Comparison of ENCODE assay signal across 13 cellular contexts in the genomic region with DNA sequence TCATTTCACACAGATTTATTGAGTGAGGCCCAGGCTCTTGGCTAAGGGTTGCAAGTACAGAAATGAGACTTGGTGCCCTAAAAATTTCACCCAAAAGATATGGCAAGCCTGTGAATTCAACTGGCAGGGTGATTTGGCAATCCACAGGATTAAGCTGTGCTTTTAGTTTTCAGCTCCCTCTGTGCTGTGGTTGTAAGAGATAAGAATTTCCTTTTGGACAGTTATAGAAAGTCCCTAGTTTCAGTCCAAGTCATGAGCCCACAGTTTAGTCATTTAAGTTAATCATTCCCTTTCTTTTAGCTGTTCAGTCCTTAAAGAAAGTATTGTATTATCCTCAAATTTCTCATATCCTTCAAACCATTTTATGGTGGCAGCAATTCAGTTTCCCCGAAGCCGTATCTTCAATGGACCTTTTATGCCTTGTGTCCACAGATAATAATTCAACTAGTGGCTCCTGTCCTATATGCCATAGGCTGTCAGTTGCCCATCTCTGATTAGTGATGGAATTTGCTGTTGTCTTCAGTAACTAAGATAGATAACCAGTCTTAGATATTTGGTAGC.
A peak's percentile ranks its signal among the peaks of the same experiment; 100 is the strongest.
DNase-seq lines count a peak whose midpoint lies in the region; ATAC-seq and TF ChIP-seq lines count a peak whose summit lies in the region.
"Had no signal": no experiment of that assay in that cellular context is flagged by ENCODE, and none has a peak within 500 bp of the region (broad histone marks: within the 10 kb centered on the region; RNA-seq: fewer than 3 reads in every experiment).

No MANE protein-coding gene starts in this region.

- no peak for TF ChIP-seq CTCF in natural killer cell (IDR thresholded peaks at IDR 0.05)
- no peak for TF ChIP-seq CTCF in coronary artery (IDR thresholded peaks at IDR 0.05)
- TF ChIP-seq CTCF in neural progenitor cell (IDR thresholded peaks at IDR 0.05) = no peak

- H3K27ac ChIP-seq in coronary artery (peak overlapping the region; percentile 3 to 47), neural progenitor cell (no peak overlapping the region)
- H3K27ac ChIP-seq: gastroesophageal sphincter had no signal

- H3K27me3 Mint-ChIP-seq in natural killer cell treated with Interleukin-12 subunit alpha and Interleukin-12 subunit beta and Interleukin-15 and Interleukin-18, amount 100 ng/mL, for 72 hours = peaks cover 31 to 35% of the 10 kb centered on the region in 2 donors
- H3K27me3 Mint-ChIP-seq in natural killer cell (ENCODE audit: low read depth in 2 of 2) (peaks cover 21 to 68% of the 10 kb centered on the region in 2 donors), neural progenitor cell (ENCODE audit: insufficient read depth, low read depth) (peaks cover 2% of the 10 kb centered on the region)

- H3K4me2 ChIP-seq in neural progenitor cell = no peak overlapping the region

- peaks cover 5 to 16% of the 10 kb centered on the region in 2 donors for H3K4me1 Mint-ChIP-seq in natural killer cell treated with Interleukin-12 subunit alpha and Interleukin-12 subunit beta and Interleukin-15 and Interleukin-18, amount 100 ng/mL, for 72 hours (ENCODE audit: low read depth in 2 of 2)
- H3K4me1 Mint-ChIP-seq in natural killer cell = no peaks in the 10 kb centered on the region
- no peaks in the 10 kb centered on the region for H3K4me1 Mint-ChIP-seq in neural progenitor cell

- H3K27me3 ChIP-seq in neural progenitor cell = no peaks in the 10 kb centered on the region
- H3K27me3 ChIP-seq: gastroesophageal sphincter had no signal

- H3K9ac ChIP-seq in neural progenitor cell = no peak overlapping the region

- intact Hi-C loops in natural killer cell (cut with micrococcal nuclease) = no loop called here

- H3K4me3 Mint-ChIP-seq in natural killer cell treated with Interleukin-12 subunit alpha and Interleukin-12 subunit beta and Interleukin-15 and Interleukin-18, amount 100 ng/mL, for 72 hours = peak overlapping the region; percentile 11
- H3K4me3 Mint-ChIP-seq in natural killer cell (no peak overlapping the region), neural progenitor cell (no peak overlapping the region)
- H3K4me3 Mint-ChIP-seq: T-helper 2 cell treated with Interferon-gamma antibody and Interleukin-4, amounts not matched to agents 5 μg/mL and 100 μg/mL, for 36 hours had no signal

- H3K9me3 ChIP-seq in neural progenitor cell (ENCODE audit: low read depth) = no peaks in the 10 kb centered on the region
- H3K9me3 ChIP-seq: BE2C, gastroesophageal sphincter had no signal

- H3F3A ChIP-seq in neural progenitor cell (ENCODE audit: low read depth) = no peaks in the 10 kb centered on the region

- no peaks in the 10 kb centered on the region for H3K36me3 ChIP-seq in neural progenitor cell
- H3K36me3 ChIP-seq: BE2C, gastroesophageal sphincter had no signal

- ATAC-seq in natural killer cell treated with Interleukin-12 subunit alpha and Interleukin-12 subunit beta and Interleukin-15 and Interleukin-18, amount 100 ng/mL, for 72 hours = peak; percentile 63 to 68
- ATAC-seq in natural killer cell (no peak), HG03196 (IDR thresholded peaks at IDR 0.05; ENCODE audit: unreplicated experiment) (peak; percentile 89)
- ATAC-seq: gastroesophageal sphincter had no signal

- peaks cover 31% of the 10 kb centered on the region for H3K36me3 Mint-ChIP-seq in natural killer cell treated with Interleukin-12 subunit alpha and Interleukin-12 subunit beta and Interleukin-15 and Interleukin-18, amount 100 ng/mL, for 72 hours
- H3K36me3 Mint-ChIP-seq in natural killer cell (peaks cover 8% of the 10 kb centered on the region), neural progenitor cell (no peaks in the 10 kb centered on the region)

- no peak for DNase-seq in natural killer cell treated with Interleukin-12 subunit alpha and Interleukin-12 subunit beta and Interleukin-15 and Interleukin-18, amount 100 ng/mL, for 72 hours (ENCODE audit: low spot score)
- DNase-seq in natural killer cell (no peak), coronary artery (ENCODE audit: low spot score) (no peak), NCI-H510A treated with DMSO at 0.1 percent for 48 hours (lab: John Stamatoyannopoulos, UW) (no peak), NCI-H128 (lab: John Stamatoyannopoulos, UW; ENCODE audit: unreplicated experiment) (no peak), neural progenitor cell (ENCODE audit: low spot score) (no peak), iPS-NIHi7 (ENCODE audit: extremely low spot score) (no peak)
- DNase-seq: BE2C, NCI-H2171 had no signal

- H3K4me1 ChIP-seq in neural progenitor cell = no peaks in the 10 kb centered on the region
- H3K4me1 ChIP-seq: BE2C, gastroesophageal sphincter had no signal

- peak overlapping the region in 1 of 2 donors; percentile 22 for H3K27ac Mint-ChIP-seq in natural killer cell treated with Interleukin-12 subunit alpha and Interleukin-12 subunit beta and Interleukin-15 and Interleukin-18, amount 100 ng/mL, for 72 hours
- H3K27ac Mint-ChIP-seq in natural killer cell (no peak overlapping the region), neural progenitor cell (no peak overlapping the region)
- H3K27ac Mint-ChIP-seq: activated naive CD4-positive, alpha-beta T cell treated with anti-CD3 and anti-CD28 coated beads, Interleukin-2, amount 50 U/mL, for 72 hours; T-helper 2 cell treated with Interferon-gamma antibody and Interleukin-4, amounts not matched to agents 5 μg/mL and 100 μg/mL, for 36 hours had no signal

- H3K4me3 ChIP-seq in coronary artery = no peak overlapping the region
- H3K4me3 ChIP-seq in neural progenitor cell = no peak overlapping the region
- H3K4me3 ChIP-seq: gastroesophageal sphincter had no signal

- H4K20me1 ChIP-seq in neural progenitor cell (ENCODE audit: low read depth) = no peaks in the 10 kb centered on the region

- no peak overlapping the region for H2AFZ ChIP-seq in neural progenitor cell (replicated peaks)

- H3K9me3 Mint-ChIP-seq in natural killer cell treated with Interleukin-12 subunit alpha and Interleukin-12 subunit beta and Interleukin-15 and Interleukin-18, amount 100 ng/mL, for 72 hours = peaks cover 20% of the 10 kb centered on the region
- H3K9me3 Mint-ChIP-seq in natural killer cell (no peaks in the 10 kb centered on the region), neural progenitor cell (no peaks in the 10 kb centered on the region)

- H3K79me2 ChIP-seq in neural progenitor cell (ENCODE audit: low read depth) = no peaks in the 10 kb centered on the region

Comparison
In these comparisons a context has a peak if more than half of its experiments do, and no peak if none do; other contexts are left out.
1. ATAC-seq: peak in natural killer cell treated with Interleukin-12 subunit alpha and Interleukin-12 subunit beta and Interleukin-15 and Interleukin-18, amount 100 ng/mL, for 72 hours (2 of 2) and HG03196 (single experiment); none in natural killer cell (0 of 3).